Comparison of ENCODE assay signal across 1 cellular context in the genomic region with DNA sequence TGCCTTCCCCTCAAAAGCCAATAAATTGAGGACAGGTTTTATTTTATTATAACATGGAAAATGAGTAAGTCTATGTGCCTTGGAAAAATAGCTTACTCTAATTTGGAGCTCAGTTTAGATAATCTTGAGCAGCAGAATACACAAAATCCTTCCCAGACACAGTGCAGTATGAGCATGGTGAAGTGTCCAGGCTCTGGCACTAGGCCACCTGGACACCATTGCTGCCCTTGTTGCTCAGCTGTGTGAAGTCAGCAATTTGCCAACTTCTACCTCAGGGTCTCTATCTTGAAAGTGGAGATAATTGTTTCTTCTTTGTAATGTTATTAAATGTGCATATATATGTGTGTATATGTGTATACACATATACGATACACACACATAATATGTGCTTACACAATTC.
TF ChIP-seq lines count a peak whose summit lies in the region.

No MANE protein-coding gene starts in this region.

TF ChIP-seq in K562, 482 proteins besides CTCF, POLR2A, EP300 and RAD21:
- TF ChIP-seq PHF8 (IDR thresholded peaks at IDR 0.05; ENCODE audit: borderline replicate concordance, low read length) (no peak), NCOR1 (IDR thresholded peaks at IDR 0.05) (no peak), PBX2 (CRISPR knock-in tag; IDR thresholded peaks at IDR 0.05; ENCODE audit: low read depth) (no peak), PBX2 (tag; conservative IDR thresholded peaks at IDR 0.05; ENCODE audit: low read depth) (no peak), XRCC5 (IDR thresholded peaks at IDR 0.05; ENCODE audit: low read depth, low read length) (no peak), NFE2 (IDR thresholded peaks at IDR 0.05; ENCODE audit: low read depth) (no peak), SMARCE1 (IDR thresholded peaks at IDR 0.05) (no peak), YY1 (IDR thresholded peaks at IDR 0.05; ENCODE audit: borderline replicate concordance in 1 of 3, control insufficient read depth in 1 of 3, extremely low read depth in 1 of 3, insufficient read depth in 3 of 3, insufficient read length in 1 of 3, insufficient replicate concordance in 2 of 3, low read depth in 1 of 3, low read length in 2 of 3) (no peak), CREBBP (IDR thresholded peaks at IDR 0.05; ENCODE audit: low read depth, low read length) (no peak), CREB1 (IDR thresholded peaks at IDR 0.05) (no peak), CREB1 (CRISPR knock-in tag; IDR thresholded peaks at IDR 0.05) (no peak), CBFA2T2 (conservative IDR thresholded peaks at IDR 0.05) (no peak), CCAR2 (IDR thresholded peaks at IDR 0.05; ENCODE audit: low read depth, low read length) (no peak), PRMT5 (CRISPR knock-in tag; IDR thresholded peaks at IDR 0.05) (no peak)
- TF ChIP-seq, protein P1, sequence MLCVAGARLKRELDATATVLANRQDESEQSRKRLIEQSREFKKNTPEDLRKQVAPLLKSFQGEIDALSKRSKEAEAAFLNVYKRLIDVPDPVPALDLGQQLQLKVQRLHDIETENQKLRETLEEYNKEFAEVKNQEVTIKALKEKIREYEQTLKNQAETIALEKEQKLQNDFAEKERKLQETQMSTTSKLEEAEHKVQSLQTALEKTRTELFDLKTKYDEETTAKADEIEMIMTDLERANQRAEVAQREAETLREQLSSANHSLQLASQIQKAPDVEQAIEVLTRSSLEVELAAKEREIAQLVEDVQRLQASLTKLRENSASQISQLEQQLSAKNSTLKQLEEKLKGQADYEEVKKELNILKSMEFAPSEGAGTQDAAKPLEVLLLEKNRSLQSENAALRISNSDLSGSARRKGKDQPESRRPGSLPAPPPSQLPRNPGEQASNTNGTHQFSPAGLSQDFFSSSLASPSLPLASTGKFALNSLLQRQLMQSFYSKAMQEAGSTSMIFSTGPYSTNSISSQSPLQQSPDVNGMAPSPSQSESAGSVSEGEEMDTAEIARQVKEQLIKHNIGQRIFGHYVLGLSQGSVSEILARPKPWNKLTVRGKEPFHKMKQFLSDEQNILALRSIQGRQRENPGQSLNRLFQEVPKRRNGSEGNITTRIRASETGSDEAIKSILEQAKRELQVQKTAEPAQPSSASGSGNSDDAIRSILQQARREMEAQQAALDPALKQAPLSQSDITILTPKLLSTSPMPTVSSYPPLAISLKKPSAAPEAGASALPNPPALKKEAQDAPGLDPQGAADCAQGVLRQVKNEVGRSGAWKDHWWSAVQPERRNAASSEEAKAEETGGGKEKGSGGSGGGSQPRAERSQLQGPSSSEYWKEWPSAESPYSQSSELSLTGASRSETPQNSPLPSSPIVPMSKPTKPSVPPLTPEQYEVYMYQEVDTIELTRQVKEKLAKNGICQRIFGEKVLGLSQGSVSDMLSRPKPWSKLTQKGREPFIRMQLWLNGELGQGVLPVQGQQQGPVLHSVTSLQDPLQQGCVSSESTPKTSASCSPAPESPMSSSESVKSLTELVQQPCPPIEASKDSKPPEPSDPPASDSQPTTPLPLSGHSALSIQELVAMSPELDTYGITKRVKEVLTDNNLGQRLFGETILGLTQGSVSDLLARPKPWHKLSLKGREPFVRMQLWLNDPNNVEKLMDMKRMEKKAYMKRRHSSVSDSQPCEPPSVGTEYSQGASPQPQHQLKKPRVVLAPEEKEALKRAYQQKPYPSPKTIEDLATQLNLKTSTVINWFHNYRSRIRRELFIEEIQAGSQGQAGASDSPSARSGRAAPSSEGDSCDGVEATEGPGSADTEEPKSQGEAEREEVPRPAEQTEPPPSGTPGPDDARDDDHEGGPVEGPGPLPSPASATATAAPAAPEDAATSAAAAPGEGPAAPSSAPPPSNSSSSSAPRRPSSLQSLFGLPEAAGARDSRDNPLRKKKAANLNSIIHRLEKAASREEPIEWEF (CRISPR knock-in tag; IDR thresholded peaks at IDR 0.05) = no peak
